ENCODE assay signal across 21 cellular contexts in the genomic region with DNA sequence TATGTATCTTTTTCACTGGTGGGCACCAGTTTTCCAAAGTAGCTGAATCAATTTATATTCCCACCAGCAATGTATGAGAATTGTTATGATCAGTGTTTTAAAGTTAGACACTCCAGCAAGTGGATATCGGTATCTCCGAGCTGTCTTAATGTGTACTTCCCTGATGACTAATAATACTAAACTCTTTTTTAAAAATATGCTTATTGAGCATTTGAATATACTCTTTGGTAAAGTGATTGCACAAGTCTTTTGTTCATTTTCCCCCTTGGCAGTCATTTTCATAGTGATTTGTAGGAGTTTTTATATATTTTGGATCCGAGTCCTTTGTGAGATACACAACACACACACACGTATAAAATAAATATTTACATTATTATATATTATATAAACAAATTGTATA.
"Had no signal": no experiment of that assay in that cellular context is flagged by ENCODE, and none has a peak within 500 bp of the region (broad histone marks: within the 10 kb centered on the region; RNA-seq: fewer than 3 reads in every experiment).

No MANE protein-coding gene starts in this region.

- H3K4me1 Mint-ChIP-seq: naive B cell; nephron; stimulated activated effector memory CD8-positive, alpha-beta T cell treated with anti-CD3 and anti-CD28 coated beads, Interleukin-12 subunit alpha, Interleukin-12 subunit beta, amount 100 ng/mL, for 72 hours had no signal

- H3K27me3 Mint-ChIP-seq: progenitor cell of endocrine pancreas had no signal

- H3K36me3 Mint-ChIP-seq: naive B cell; stimulated activated effector memory CD8-positive, alpha-beta T cell treated with anti-CD3 and anti-CD28 coated beads, Interleukin-12 subunit alpha, Interleukin-12 subunit beta, amount 100 ng/mL, for 72 hours had no signal

- H3K9me3 ChIP-seq: esophagus muscularis mucosa, pancreas, thoracic aorta had no signal

- H3K4me1 ChIP-seq: esophagus muscularis mucosa, pancreas had no signal

- H3K27me3 ChIP-seq: esophagus muscularis mucosa, pancreas had no signal

- DNase-seq: cerebellar nuclear complex; foreskin fibroblast; kidney glomerular epithelial cell; mesendoderm; naive B cell; occipital lobe; pancreas; right cardiac atrium; stimulated activated CD4-positive, alpha-beta T cell treated with anti-CD3 and anti-CD28 coated beads, Interleukin-4, amount 100 ng/mL, for 1 hour; stimulated activated CD8-positive, alpha-beta memory T cell treated with anti-CD3 and anti-CD28 coated beads, Interleukin-4, amount 100 ng/mL, for 48 hours; trophoblast cell had no signal

- ATAC-seq: pancreas; right cardiac atrium; stimulated activated effector memory CD8-positive, alpha-beta T cell treated with anti-CD3 and anti-CD28 coated beads, Interleukin-12 subunit alpha, Interleukin-12 subunit beta, amount 100 ng/mL, for 72 hours had no signal

- H3K36me3 ChIP-seq: esophagus muscularis mucosa, pancreas, thoracic aorta had no signal

- H3K4me3 Mint-ChIP-seq: dendritic cell treated with granulocyte-macrophage colony-stimulating factor and Interleukin-4, amounts not matched to agents 40 ng/mL and 50 ng/mL, for 4 days; naive B cell; nephron; stimulated activated effector memory CD8-positive, alpha-beta T cell treated with anti-CD3 and anti-CD28 coated beads, Interleukin-12 subunit alpha, Interleukin-12 subunit beta, amount 100 ng/mL, for 72 hours; stimulated activated naive CD8-positive, alpha-beta T cell treated with anti-CD3 and anti-CD28 coated beads, Interleukin-15, Interleukin-2, amounts not matched to agents 100 ng/mL and 50 ng/mL, for 24 hours had no signal

- H3K27ac ChIP-seq: esophagus muscularis mucosa, pancreas, thoracic aorta had no signal

- H3K27ac Mint-ChIP-seq: dendritic cell treated with granulocyte-macrophage colony-stimulating factor and Interleukin-4, amounts not matched to agents 40 ng/mL and 50 ng/mL, for 4 days; naive B cell; nephron; progenitor cell of endocrine pancreas; stimulated activated effector memory CD8-positive, alpha-beta T cell treated with anti-CD3 and anti-CD28 coated beads, Interleukin-12 subunit alpha, Interleukin-12 subunit beta, amount 100 ng/mL, for 72 hours; stimulated activated naive CD8-positive, alpha-beta T cell treated with anti-CD3 and anti-CD28 coated beads, Interleukin-15, Interleukin-2, amounts not matched to agents 100 ng/mL and 50 ng/mL, for 24 hours had no signal

- H3K4me3 ChIP-seq: esophagus muscularis mucosa, pancreas, thoracic aorta had no signal

- FAIRE-seq: colon, endothelial cell of umbilical vein, pancreas, urothelium cell line had no signal

- H3K9me3 Mint-ChIP-seq: dendritic cell treated with granulocyte-macrophage colony-stimulating factor and Interleukin-4, amounts not matched to agents 40 ng/mL and 50 ng/mL, for 4 days; naive B cell; nephron; stimulated activated effector memory CD8-positive, alpha-beta T cell treated with anti-CD3 and anti-CD28 coated beads, Interleukin-12 subunit alpha, Interleukin-12 subunit beta, amount 100 ng/mL, for 72 hours; stimulated activated naive CD8-positive, alpha-beta T cell treated with anti-CD3 and anti-CD28 coated beads, Interleukin-15, Interleukin-2, amounts not matched to agents 100 ng/mL and 50 ng/mL, for 24 hours had no signal
